8 cellular contexts compared by ENCODE assay signal in genomic region chr5:157651623-157652376, GRCh38.
DNase-seq lines count a peak whose midpoint lies in the region; ATAC-seq and TF ChIP-seq lines count a peak whose summit lies in the region.

No MANE protein-coding gene starts in this region.

- peaks cover 0 to 14% of the 10 kb centered on the region in 2 donors for H3K4me1 Mint-ChIP-seq in effector memory CD8-positive, alpha-beta T cell (ENCODE audit: low read depth in 2 of 2)
- H3K4me1 Mint-ChIP-seq in stimulated activated naive B cell treated with anti-CD40 and anti-IgM and Interleukin-4, amounts not matched to agents 10 μg/mL and 1 μg/mL and 100 μg/mL, for 72 hours: peaks cover 15 to 37% of the 10 kb centered on the region in 2 donors

- H3K9me3 ChIP-seq in muscle layer of duodenum (ENCODE audit: control insufficient read depth in 1 of 2, low read length in 2 of 2): no peaks in the 10 kb centered on the region

- H3K4me1 ChIP-seq in muscle layer of duodenum (ENCODE audit: control insufficient read depth in 1 of 2, insufficient read depth in 2 of 2, low read length in 2 of 2): peaks cover 0 to 8% of the 10 kb centered on the region in 2 donors

- H3K27ac ChIP-seq in muscle layer of duodenum (ENCODE audit: low read length): no peak overlapping the region

- H3K4me3 Mint-ChIP-seq in effector memory CD8-positive, alpha-beta T cell: peak overlapping the region; percentile 72 to 82
- H3K4me3 Mint-ChIP-seq in stimulated activated naive B cell treated with anti-CD40 and anti-IgM and Interleukin-4, amounts not matched to agents 10 μg/mL and 1 μg/mL and 100 μg/mL, for 72 hours: peak overlapping the region; percentile 89 to 98

- ATAC-seq in HG03108 (IDR thresholded peaks at IDR 0.05; ENCODE audit: unreplicated experiment) (peak; percentile 43), HG02973 (IDR thresholded peaks at IDR 0.05; ENCODE audit: unreplicated experiment) (no peak)
- ATAC-seq in effector memory CD8-positive, alpha-beta T cell (replicated peaks): peak; percentile 98
- peak; percentile 97 to 98 for ATAC-seq in stimulated activated naive B cell treated with anti-CD40 and anti-IgM and Interleukin-4, amounts not matched to agents 10 μg/mL and 1 μg/mL and 100 μg/mL, for 72 hours (replicated peaks)

- no peaks in the 10 kb centered on the region for H3K27me3 ChIP-seq in muscle layer of duodenum (ENCODE audit: low read depth, low read length)

- H3K27ac Mint-ChIP-seq in effector memory CD8-positive, alpha-beta T cell: peak overlapping the region; percentile 80 to 86
- peak overlapping the region; percentile 96 for H3K27ac Mint-ChIP-seq in stimulated activated naive B cell treated with anti-CD40 and anti-IgM and Interleukin-4, amounts not matched to agents 10 μg/mL and 1 μg/mL and 100 μg/mL, for 72 hours

- H3K4me3 ChIP-seq in GM12864 (ENCODE audit: low read depth, low read length) (peak overlapping the region; percentile 34), muscle layer of duodenum (ENCODE audit: low read depth in 1 of 2, low read length in 2 of 2) (peak overlapping the region; percentile 33 to 61)

- no peaks in the 10 kb centered on the region for H3K27me3 Mint-ChIP-seq in effector memory CD8-positive, alpha-beta T cell
- H3K27me3 Mint-ChIP-seq in stimulated activated naive B cell treated with anti-CD40 and anti-IgM and Interleukin-4, amounts not matched to agents 10 μg/mL and 1 μg/mL and 100 μg/mL, for 72 hours: no peaks in the 10 kb centered on the region

- TF ChIP-seq CTCF in GM12864 (IDR thresholded peaks at IDR 0.05; ENCODE audit: low read depth, low read length, missing control alignments): peak; percentile 45

- no peaks in the 10 kb centered on the region for H3K9me3 Mint-ChIP-seq in effector memory CD8-positive, alpha-beta T cell
- peaks cover 17 to 19% of the 10 kb centered on the region in 2 donors for H3K9me3 Mint-ChIP-seq in stimulated activated naive B cell treated with anti-CD40 and anti-IgM and Interleukin-4, amounts not matched to agents 10 μg/mL and 1 μg/mL and 100 μg/mL, for 72 hours

- peak; percentile 53 for DNase-seq in GM12864 (ENCODE audit: low read depth)
- peak; percentile 77 to 82 for DNase-seq in activated CD4-positive, alpha-beta T cell treated with anti-CD3 and anti-CD28 coated beads, Interleukin-2, amount 50 U/mL, for 4 hours
- DNase-seq in effector memory CD8-positive, alpha-beta T cell: peak; percentile 72 to 75 (median 73)
- DNase-seq in stimulated activated naive B cell treated with anti-CD40 and anti-IgM and Interleukin-4, amounts not matched to agents 10 μg/mL and 1 μg/mL and 100 μg/mL, for 72 hours: peak; percentile 87
- no peak for DNase-seq in SIG-M5 (lab: John Stamatoyannopoulos, UW)

- peaks cover 4% of the 10 kb centered on the region for H3K36me3 Mint-ChIP-seq in effector memory CD8-positive, alpha-beta T cell (ENCODE audit: insufficient read depth)
- H3K36me3 Mint-ChIP-seq in stimulated activated naive B cell treated with anti-CD40 and anti-IgM and Interleukin-4, amounts not matched to agents 10 μg/mL and 1 μg/mL and 100 μg/mL, for 72 hours: peaks cover 22 to 24% of the 10 kb centered on the region in 2 donors

- no peaks in the 10 kb centered on the region for H3K36me3 ChIP-seq in muscle layer of duodenum (ENCODE audit: control insufficient read depth in 1 of 2, insufficient read depth in 2 of 2, low read length in 2 of 2)
